Comparison of ENCODE assay signal across 14 cellular contexts in genomic region chr2:158297606-158298005, GRCh38.
DNase-seq lines count a peak whose midpoint lies in the region.
"Had no signal": no experiment of that assay in that cellular context is flagged by ENCODE, and none has a peak within 500 bp of the region (broad histone marks: within the 10 kb centered on the region; RNA-seq: fewer than 3 reads in every experiment).

No MANE protein-coding gene starts in this region.

- H3K23ac ChIP-seq in neuronal stem cell (ENCODE audit: low read depth, low read length, poor library complexity): no peak overlapping the region

- WGBS in neuronal stem cell (ENCODE audit: extremely low coverage in 2 of 2, insufficient read length in 2 of 2, insufficient replicate concordance in 1 of 2), 2 donors: no CpG with 5 or more reads among the region's 1 CpG

- H3K4me2 ChIP-seq in neuronal stem cell (ENCODE audit: insufficient read depth, low read length, poor library complexity, severe bottlenecking): no peak overlapping the region

- DNase-seq in CD1c-positive myeloid dendritic cell (ENCODE audit: extremely low spot score) (peak; percentile 44), MV-4-11 (lab: John Stamatoyannopoulos, UW) (peak; percentile 91), astrocyte of the hippocampus (ENCODE audit: low read depth, low spot score) (peak; percentile 64), iris pigment epithelial cell (ENCODE audit: low read depth) (peak; percentile 7), neuronal stem cell (ENCODE audit: low spot score) (no peak), NCI-H1436 (lab: John Stamatoyannopoulos, UW) (no peak), putamen (ENCODE audit: low spot score) (no peak)
- DNase-seq in stimulated activated naive CD4-positive, alpha-beta T cell treated with Interleukin-2 at 50 U/mL for 16 hours (lab: John Stamatoyannopoulos, UW): no peak
- DNase-seq: activated CD4-positive, alpha-beta T cell treated with anti-CD3 and anti-CD28 coated beads, Interleukin-2, amount 50 U/mL, for 48 hours; NCI-H1694; NCI-H510A treated with DMSO at 0.1 percent for 48 hours had no signal

- H2AK5ac ChIP-seq in neuronal stem cell (ENCODE audit: low read depth, low read length): no peak overlapping the region

- no peak overlapping the region for H2BK120ac ChIP-seq in neuronal stem cell (ENCODE audit: low read depth, low read length)

- no peaks in the 10 kb centered on the region for H3K79me1 ChIP-seq in neuronal stem cell (ENCODE audit: low read depth, low read length)

- no peak overlapping the region for H3K4me3 ChIP-seq in neuronal stem cell (ENCODE audit: low read length in 2 of 2)
- H3K4me3 ChIP-seq: coronary artery, suprapubic skin had no signal

- no peaks in the 10 kb centered on the region for H3K27me3 ChIP-seq in neuronal stem cell (ENCODE audit: control insufficient read depth in 3 of 3, insufficient read depth in 3 of 3, low read depth in 1 of 3, low read length in 3 of 3)
- H3K27me3 ChIP-seq: suprapubic skin had no signal

- no peak overlapping the region for H2BK12ac ChIP-seq in neuronal stem cell (ENCODE audit: low read length)

- H3K9me3 ChIP-seq in neuronal stem cell (replicated peaks in 1 of 2; ENCODE audit: control insufficient read depth in 2 of 2, insufficient read depth in 1 of 2, low read depth in 1 of 2, low read length in 2 of 2): no peaks in the 10 kb centered on the region
- H3K9me3 ChIP-seq: suprapubic skin had no signal

- H4K8ac ChIP-seq in neuronal stem cell (ENCODE audit: low read depth, low read length): no peak overlapping the region

- no peak overlapping the region for H3K4ac ChIP-seq in neuronal stem cell (ENCODE audit: low read length)

- no peak overlapping the region for H2AFZ ChIP-seq in neuronal stem cell (ENCODE audit: low read length)
- H2AFZ ChIP-seq: parathyroid adenoma had no signal

- no peak overlapping the region for H3K14ac ChIP-seq in neuronal stem cell (ENCODE audit: low read length)

- no peak overlapping the region for H2BK5ac ChIP-seq in neuronal stem cell (ENCODE audit: low read length)

- no peak overlapping the region for H2BK15ac ChIP-seq in neuronal stem cell (ENCODE audit: low read length)

- H3K27ac ChIP-seq in neuronal stem cell (replicated peaks; ENCODE audit: low read length): no peak overlapping the region
- H3K27ac ChIP-seq: coronary artery, parathyroid adenoma, suprapubic skin had no signal

- no peak overlapping the region for H3K9ac ChIP-seq in neuronal stem cell (ENCODE audit: low read depth, low read length, poor library complexity)
- H3K9ac ChIP-seq: parathyroid adenoma had no signal

- no peak overlapping the region for H3K18ac ChIP-seq in neuronal stem cell (ENCODE audit: low read length)

- no peak overlapping the region for H4K91ac ChIP-seq in neuronal stem cell (ENCODE audit: low read depth, low read length, poor library complexity)

- H3K36me3 ChIP-seq in neuronal stem cell (replicated peaks in 1 of 2; ENCODE audit: control insufficient read depth in 2 of 2, insufficient read depth in 2 of 2, low read length in 2 of 2): no peaks in the 10 kb centered on the region
- H3K36me3 ChIP-seq: suprapubic skin had no signal

- no peaks in the 10 kb centered on the region for H3K4me1 ChIP-seq in neuronal stem cell (ENCODE audit: control insufficient read depth in 2 of 2, insufficient read depth in 1 of 2, low read depth in 1 of 2, low read length in 2 of 2)
- H3K4me1 ChIP-seq: parathyroid adenoma, suprapubic skin had no signal

Comparison
In these comparisons a context has a peak if more than half of its experiments do, and no peak if none do; other contexts are left out.
1. DNase-seq: peak in CD1c-positive myeloid dendritic cell (single experiment), MV-4-11 (single experiment), astrocyte of the hippocampus (single experiment) and iris pigment epithelial cell (single experiment); none in stimulated activated naive CD4-positive, alpha-beta T cell treated with Interleukin-2 at 50 U/mL for 16 hours (single experiment), neuronal stem cell (single experiment), NCI-H1436 (single experiment) and putamen (single experiment).